In genomic region chr16:24950275-24950674, GRCh38 we compare ENCODE assay signal across 19 cellular contexts.
DNase-seq lines count a peak whose midpoint lies in the region; ATAC-seq and TF ChIP-seq lines count a peak whose summit lies in the region.
"Had no signal": no experiment of that assay in that cellular context is flagged by ENCODE, and none has a peak within 500 bp of the region (broad histone marks: within the 10 kb centered on the region; RNA-seq: fewer than 3 reads in every experiment).

No MANE protein-coding gene starts in this region.

- no peaks in the 10 kb centered on the region for H4K20me1 ChIP-seq in GM23248 (ENCODE audit: insufficient read depth)

- H3K4me1 ChIP-seq in GM23248 (ENCODE audit: insufficient read depth): peaks cover 6% of the 10 kb centered on the region
- H3K4me1 ChIP-seq in adrenal gland (replicated peaks in 1 of 2): no peaks in the 10 kb centered on the region
- H3K4me1 ChIP-seq: thyroid gland had no signal

- no peak overlapping the region for H3K4me2 ChIP-seq in GM23248 (ENCODE audit: unreplicated experiment)

- DNase-seq in GM23248 (peak; percentile 67), adrenal gland (peak; percentile 78 to 91 (median 86)), foreskin fibroblast (peak; percentile 28 to 61), WERI-Rb-1 (no peak)
- DNase-seq: activated T-cell treated with anti-CD3 and anti-CD28 coated beads, Interleukin-2, amount 50 U/mL, for 72 hours; amygdala; effector CD4-positive, alpha-beta T cell; GDM1; glutamatergic neuron; GOT3; NCI-H1417; NCI-H345; retina; stimulated activated CD4-positive, alpha-beta T cell treated with anti-CD3 and anti-CD28 coated beads, Interleukin-1b, Interleukin-23, amount 100 ng/mL, for 48 hours; T1000; thyroid gland had no signal

- H3K9me2 ChIP-seq in GM23248 (ENCODE audit: insufficient read depth): no peaks in the 10 kb centered on the region

- in situ Hi-C loops in GM23248 (cut with MboI): no loop called here

- no peak for TF ChIP-seq POLR2A in adrenal gland (IDR thresholded peaks at IDR 0.05)

- intact Hi-C loops in adrenal gland (cut with DNase I): no loop called here

- H3K4me3 Mint-ChIP-seq in stimulated activated memory B cell treated with anti-CD40 and anti-IgM and Interleukin-4, amounts not matched to agents 10 μg/mL and 1 μg/mL and 100 μg/mL, for 72 hours: no peak overlapping the region
- H3K4me3 Mint-ChIP-seq: activated T-cell treated with anti-CD3 and anti-CD28 coated beads, Interleukin-2, amount 50 U/mL, for 72 hours had no signal

- H3K9me3 Mint-ChIP-seq in stimulated activated memory B cell treated with anti-CD40 and anti-IgM and Interleukin-4, amounts not matched to agents 10 μg/mL and 1 μg/mL and 100 μg/mL, for 72 hours: no peaks in the 10 kb centered on the region
- H3K9me3 Mint-ChIP-seq: activated T-cell treated with anti-CD3 and anti-CD28 coated beads, Interleukin-2, amount 50 U/mL, for 72 hours had no signal

- no peak overlapping the region for H3K9ac ChIP-seq in GM23248

- H3K4me3 ChIP-seq in GM23248: no peak overlapping the region
- H3K4me3 ChIP-seq in adrenal gland: no peak overlapping the region
- H3K4me3 ChIP-seq in foreskin fibroblast (ENCODE audit: low read depth in 1 of 2, low read length in 2 of 2): no peak overlapping the region
- no peak overlapping the region for H3K4me3 ChIP-seq in WERI-Rb-1 (ENCODE audit: low read depth, low read length)
- H3K4me3 ChIP-seq: thyroid gland had no signal

- peaks cover 60% of the 10 kb centered on the region for H3K36me3 ChIP-seq in GM23248 (ENCODE audit: low read depth)
- H3K36me3 ChIP-seq in adrenal gland (replicated peaks in 1 of 2): peaks cover 4 to 85% of the 10 kb centered on the region in 2 donors
- peaks cover 35% of the 10 kb centered on the region for H3K36me3 ChIP-seq in WERI-Rb-1

- no peak overlapping the region for H2AFZ ChIP-seq in GM23248

- ATAC-seq in stimulated activated memory B cell treated with anti-CD40 and anti-IgM and Interleukin-4, amounts not matched to agents 10 μg/mL and 1 μg/mL and 100 μg/mL, for 72 hours: no peak
- ATAC-seq in HG03175 (IDR thresholded peaks at IDR 0.05; ENCODE audit: unreplicated experiment) (no peak), GM19351 (IDR thresholded peaks at IDR 0.05; ENCODE audit: unreplicated experiment) (no peak)
- ATAC-seq: activated T-cell treated with anti-CD3 and anti-CD28 coated beads, Interleukin-2, amount 50 U/mL, for 72 hours had no signal

- no peaks in the 10 kb centered on the region for H3K79me2 ChIP-seq in GM23248 (ENCODE audit: insufficient read depth)

- H3K4me1 Mint-ChIP-seq in stimulated activated memory B cell treated with anti-CD40 and anti-IgM and Interleukin-4, amounts not matched to agents 10 μg/mL and 1 μg/mL and 100 μg/mL, for 72 hours: no peaks in the 10 kb centered on the region

- no peaks in the 10 kb centered on the region for H3F3A ChIP-seq in GM23248 (ENCODE audit: insufficient read depth)

- H3K9me3 ChIP-seq in GM23248 (ENCODE audit: low read depth) (no peaks in the 10 kb centered on the region), adrenal gland (replicated peaks in 1 of 3) (no peaks in the 10 kb centered on the region), WERI-Rb-1 (ENCODE audit: severe bottlenecking) (no peaks in the 10 kb centered on the region)
- H3K9me3 ChIP-seq: thyroid gland had no signal

- H3K27ac ChIP-seq in GM23248 (no peak overlapping the region), adrenal gland (peak overlapping the region in 2 of 5 donors; percentile 15 to 51), WERI-Rb-1 (no peak overlapping the region)
- H3K27ac ChIP-seq: thyroid gland had no signal

- TF ChIP-seq CTCF in adrenal gland (IDR thresholded peaks at IDR 0.05): no peak
- no peak for TF ChIP-seq CTCF in foreskin fibroblast (IDR thresholded peaks at IDR 0.05; ENCODE audit: low read depth, low read length)
- TF ChIP-seq CTCF in WERI-Rb-1 (IDR thresholded peaks at IDR 0.05; ENCODE audit: low read depth, low read length): no peak

- WGBS in GM23248 (ENCODE audit: low coverage in 1 of 2, low lambda C conversion rate in 2 of 2, missing lambda C conversion rate in 2 of 2), 2 experiments: 82 to 83% methylated on average over 5 of the region's 5 CpGs
- WGBS in adrenal gland, 4 donors: 43 to 64% (median 57%) methylated on average over 5 of the region's 5 CpGs

- H3K27me3 Mint-ChIP-seq in stimulated activated memory B cell treated with anti-CD40 and anti-IgM and Interleukin-4, amounts not matched to agents 10 μg/mL and 1 μg/mL and 100 μg/mL, for 72 hours: no peaks in the 10 kb centered on the region

- H3K27me3 ChIP-seq in GM23248 (replicated peaks; ENCODE audit: insufficient read depth) (no peaks in the 10 kb centered on the region), adrenal gland (no peaks in the 10 kb centered on the region), WERI-Rb-1 (ENCODE audit: insufficient read depth, low read depth, severe bottlenecking) (no peaks in the 10 kb centered on the region)
- H3K27me3 ChIP-seq: thyroid gland had no signal

- H3K36me3 Mint-ChIP-seq in stimulated activated memory B cell treated with anti-CD40 and anti-IgM and Interleukin-4, amounts not matched to agents 10 μg/mL and 1 μg/mL and 100 μg/mL, for 72 hours: peaks cover 78% of the 10 kb centered on the region

- H3K27ac Mint-ChIP-seq in stimulated activated memory B cell treated with anti-CD40 and anti-IgM and Interleukin-4, amounts not matched to agents 10 μg/mL and 1 μg/mL and 100 μg/mL, for 72 hours: peak overlapping the region; percentile 26
- H3K27ac Mint-ChIP-seq: activated T-cell treated with anti-CD3 and anti-CD28 coated beads, Interleukin-2, amount 50 U/mL, for 72 hours had no signal
